2 cellular contexts compared by ENCODE assay signal in genomic region chr15:88904808-88905327, GRCh38.
TF ChIP-seq lines count a peak whose summit lies in the region.

No MANE protein-coding gene starts in this region.

TF ChIP-seq in HEK293T, 16 proteins besides CTCF, POLR2A, EP300 and RAD21 (continued from another document):
- no peak for TF ChIP-seq ARNT (IDR thresholded peaks at IDR 0.05)
- TF ChIP-seq NFRKB (IDR thresholded peaks at IDR 0.05) = no peak
- TF ChIP-seq HDGF (IDR thresholded peaks at IDR 0.05; ENCODE audit: borderline replicate concordance) = 0 out of 2 replicates have a peak, but pooled peaks have one; percentile 55
- TF ChIP-seq FOXM1 (IDR thresholded peaks at IDR 0.05; ENCODE audit: borderline replicate concordance) = no peak
- no peak for TF ChIP-seq BHLHE40 (IDR thresholded peaks at IDR 0.05; ENCODE audit: borderline replicate concordance)
- no peak for TF ChIP-seq L3MBTL2 (conservative IDR thresholded peaks at IDR 0.05)
- TF ChIP-seq FOXK2 (IDR thresholded peaks at IDR 0.05) = no peak
- TF ChIP-seq ZNF384 (IDR thresholded peaks at IDR 0.05) = no peak
- no peak for TF ChIP-seq FOXA1 (IDR thresholded peaks at IDR 0.05)
- no peak for TF ChIP-seq SUZ12 (IDR thresholded peaks at IDR 0.05)
- no peak for TF ChIP-seq CTBP1 (IDR thresholded peaks at IDR 0.05; ENCODE audit: borderline replicate concordance)
TF ChIP-seq in HEK293T: peak in this region for 2.

TF ChIP-seq in GM12878, 131 proteins besides CTCF, POLR2A, EP300 and RAD21:
- no peak for TF ChIP-seq ZNF592 (IDR thresholded peaks at IDR 0.05)
- no peak for TF ChIP-seq NFYA (IDR thresholded peaks at IDR 0.05; ENCODE audit: borderline replicate concordance, low read depth, low read length)
- TF ChIP-seq YBX1 (IDR thresholded peaks at IDR 0.05) = no peak
- no peak for TF ChIP-seq TCF7 (IDR thresholded peaks at IDR 0.05; ENCODE audit: borderline replicate concordance)
- TF ChIP-seq STAT3 (IDR thresholded peaks at IDR 0.05; ENCODE audit: low read depth, low read length) = no peak
- 0 out of 2 replicates have a peak, but pooled peaks have one; percentile 43 for TF ChIP-seq NR2F1 (conservative IDR thresholded peaks at IDR 0.05)
- TF ChIP-seq IRF4 (IDR thresholded peaks at IDR 0.05; ENCODE audit: low read depth, low read length) = no peak
- 0 out of 2 replicates have a peak, but pooled peaks have one; percentile 17 for TF ChIP-seq ZNF24 (IDR thresholded peaks at IDR 0.05)
- 0 out of 2 replicates have a peak, but pooled peaks have one; percentile 46 for TF ChIP-seq YY1 (IDR thresholded peaks at IDR 0.05; ENCODE audit: low read depth, low read length)
- TF ChIP-seq LARP7 (IDR thresholded peaks at IDR 0.05) = peak; percentile 55
- no peak for TF ChIP-seq JUNB (IDR thresholded peaks at IDR 0.05)
- no peak for TF ChIP-seq CBX3 (IDR thresholded peaks at IDR 0.05; ENCODE audit: borderline replicate concordance, low read depth)
- 0 out of 2 replicates have a peak, but pooled peaks have one; percentile 30 for TF ChIP-seq IKZF1 (conservative IDR thresholded peaks at IDR 0.05)
- peak; percentile 86 for TF ChIP-seq SMC3 (IDR thresholded peaks at IDR 0.05; ENCODE audit: borderline replicate concordance, low read length)
- TF ChIP-seq IKZF2 (IDR thresholded peaks at IDR 0.05) = no peak
- TF ChIP-seq NFXL1 (IDR thresholded peaks at IDR 0.05; ENCODE audit: borderline replicate concordance) = no peak
- TF ChIP-seq TAF1 (IDR thresholded peaks at IDR 0.05; ENCODE audit: borderline replicate concordance, low read depth, low read length) = no peak
- no peak for TF ChIP-seq NBN (IDR thresholded peaks at IDR 0.05)
- TF ChIP-seq PKNOX1 (IDR thresholded peaks at IDR 0.05) = peak; percentile 31; the same call in 1 of the 2 replicates
- 0 out of 2 replicates have a peak, but pooled peaks have one; percentile 26 for TF ChIP-seq SMARCA5 (IDR thresholded peaks at IDR 0.05)
- no peak for TF ChIP-seq ESRRA (IDR thresholded peaks at IDR 0.05; ENCODE audit: low read length)
